13 cellular contexts compared by ENCODE assay signal in genomic region chr3:52234516-52235447, GRCh38. TPM values are rescaled to one million over a fixed set of nuclear protein-coding genes. Genes with fewer than 3 reads are reported as not detected.
DNase-seq lines count a peak whose midpoint lies in the region; ATAC-seq, FAIRE-seq and TF ChIP-seq lines count a peak whose summit lies in the region.
"Had no signal": no experiment of that assay in that cellular context is flagged by ENCODE, and none has a peak within 500 bp of the region (broad histone marks: within the 10 kb centered on the region; RNA-seq: fewer than 3 reads in every experiment).

No MANE protein-coding gene starts in this region.

- DNase-seq in Panc1 (ENCODE audit: low read depth, low spot score): no peak
- no peak for DNase-seq in effector memory CD8-positive, alpha-beta T cell
- DNase-seq in posterior vena cava (ENCODE audit: low spot score): peak; percentile 48
- no peak for DNase-seq in NCI-H2029 (lab: John Stamatoyannopoulos, UW)
- DNase-seq in NK-92 treated with Interleukin-12 subunit alpha and Interleukin-12 subunit beta, amount 100 ng/mL, for 24 hours (lab: John Stamatoyannopoulos, UW): no peak
- DNase-seq in NOMO-1 treated with dmso at 0.1 percent for 144 hours (lab: John Stamatoyannopoulos, UW; ENCODE audit: unreplicated experiment): no peak
- DNase-seq in urothelium cell line (ENCODE audit: low spot score): no peak
- DNase-seq: activated CD4-positive, alpha-beta T cell treated with anti-CD3 and anti-CD28 coated beads, Interleukin-2, amount 50 U/mL, for 48 hours; amniotic stem cell; NCI-H2227 treated with DMSO at 0.1 percent for 48 hours had no signal

- H3K27ac ChIP-seq in DOHH2 (ENCODE audit: low read depth, low read length) (no peak overlapping the region), Panc1 (ENCODE audit: low read length) (no peak overlapping the region)

- no peaks in the 10 kb centered on the region for H3K27me3 ChIP-seq in DOHH2 (ENCODE audit: control insufficient read depth, low read length)
- H3K27me3 ChIP-seq in Panc1 (ENCODE audit: control insufficient read depth, insufficient read depth, low read length): no peaks in the 10 kb centered on the region

- H3K9me3 ChIP-seq in DOHH2 (ENCODE audit: control insufficient read depth, insufficient read depth, low read length) (no peaks in the 10 kb centered on the region), Panc1 (ENCODE audit: control insufficient read depth, insufficient read depth, low read depth, low read length) (no peaks in the 10 kb centered on the region)

- no peaks in the 10 kb centered on the region for H3K27me3 Mint-ChIP-seq in effector memory CD8-positive, alpha-beta T cell

- TF ChIP-seq CTCF in DOHH2 (IDR thresholded peaks at IDR 0.05; ENCODE audit: low read depth, low read length, poor library complexity, severe bottlenecking): peak; percentile 16
- peak; percentile 41 for TF ChIP-seq CTCF in Panc1 (IDR thresholded peaks at IDR 0.05)

- peaks cover 52% of the 10 kb centered on the region for H3K36me3 Mint-ChIP-seq in effector memory CD8-positive, alpha-beta T cell (ENCODE audit: insufficient read depth)

- ATAC-seq in Panc1: no peak
- ATAC-seq in effector memory CD8-positive, alpha-beta T cell (replicated peaks): no peak

- H3K27ac Mint-ChIP-seq in effector memory CD8-positive, alpha-beta T cell: peak overlapping the region; percentile 62 to 93

- intact Hi-C loops in Panc1 (cut with micrococcal nuclease; ENCODE audit: unreplicated experiment) (loop anchor here (10.0 kb wide), 1 partner anchor 100 kb away; no protein-coding TSS in a partner anchor), posterior vena cava (cut with DNase I) (loop anchor here in 1 of 2 donors (5.0 kb wide), 2 partner anchors 53 to 448 kb away; partner anchors contain the start of gene GLYCTK)

- H3K9me2 ChIP-seq in DOHH2 (replicated peaks; ENCODE audit: control insufficient read depth, low read length): no peaks in the 10 kb centered on the region

- H4K20me1 ChIP-seq in DOHH2 (ENCODE audit: control insufficient read depth, insufficient read depth, low read depth, low read length): no peaks in the 10 kb centered on the region; the same call in 1 of the 2 replicates

- no TSS peak for BruUV-seq in Panc1 (replicated peaks; lab: Mats Ljungman, UMichigan)

- FAIRE-seq in urothelium cell line (lab: Jason Lieb, UNC): no peak
- FAIRE-seq: G401.6 had no signal

- H3K4me2 ChIP-seq in DOHH2 (ENCODE audit: low read length): no peak overlapping the region

- CTCF ChIA-PET in Panc1 (lab: Charles Lee): no interaction called here

- H3K79me2 ChIP-seq in DOHH2 (ENCODE audit: control insufficient read depth, low read length): peaks cover 36% of the 10 kb centered on the region

- POLR2A ChIA-PET in Panc1 (lab: Charles Lee): interaction anchor here (0.5 kb wide), 1 partner anchor 753 kb away, joined by 3 read pairs; no protein-coding TSS in a partner anchor

- H3K4me3 ChIP-seq in DOHH2 (ENCODE audit: low read length): no peak overlapping the region
- H3K4me3 ChIP-seq in Panc1 (ENCODE audit: low read depth in 2 of 2, low read length in 2 of 2): no peak overlapping the region

- in situ Hi-C loops in Panc1 (cut with HindIII; ENCODE audit: low pct_unique_long_range_greater_than_20kb, low sequenced_read_pairs): no loop called here

- H3K4me3 Mint-ChIP-seq in effector memory CD8-positive, alpha-beta T cell: peak overlapping the region in 1 of 2 donors; percentile 33

- H3K4me1 ChIP-seq in DOHH2 (ENCODE audit: control insufficient read depth, low read length) (peaks cover 24% of the 10 kb centered on the region), Panc1 (ENCODE audit: control insufficient read depth, insufficient read depth, low read length) (peaks cover 14% of the 10 kb centered on the region)

- H3K36me3 ChIP-seq in DOHH2 (ENCODE audit: control insufficient read depth, low read length) (peaks cover 33% of the 10 kb centered on the region), Panc1 (ENCODE audit: control insufficient read depth, insufficient read depth, low read length) (peaks cover 7% of the 10 kb centered on the region; the same call in 1 of the 2 replicates)

- H3K9me3 Mint-ChIP-seq in effector memory CD8-positive, alpha-beta T cell: no peaks in the 10 kb centered on the region

- peaks cover 59 to 60% of the 10 kb centered on the region in 2 donors for H3K4me1 Mint-ChIP-seq in effector memory CD8-positive, alpha-beta T cell (ENCODE audit: low read depth in 2 of 2)

- no peaks in the 10 kb centered on the region for H3F3A ChIP-seq in DOHH2 (ENCODE audit: control insufficient read depth, insufficient read depth)

RNA-seq across cellular contexts. Expression of gene TWF2, which starts 4.2 kb away (rescaled TPM):
- total RNA-seq in Panc1 (2021; ENCODE audit: unreplicated experiment) (51.9 TPM), posterior vena cava (10 to 100 TPM; 40.0 to 51.0 TPM)
- 105 TPM for polyA plus RNA-seq in Panc1 (2012; ENCODE audit: insufficient read length)

RNA-seq across cellular contexts. Expression of gene TLR9, which starts 9.3 kb away (rescaled TPM):
- not detected for total RNA-seq in Panc1 (2021; ENCODE audit: unreplicated experiment)
- polyA plus RNA-seq in Panc1 (2012; ENCODE audit: insufficient read length): not detected
- total RNA-seq in posterior vena cava: under 1 TPM; 0.46 to 0.52 TPM
- total RNA-seq: dermis microvascular lymphatic vessel endothelial cell had no signal

RNA-seq across cellular contexts. Expression of gene PPM1M, which starts 10.8 kb away (rescaled TPM):
- 9.7 TPM for total RNA-seq in Panc1 (2021; ENCODE audit: unreplicated experiment)
- polyA plus RNA-seq in Panc1 (2012; ENCODE audit: insufficient read length): 10.7 TPM
- total RNA-seq in posterior vena cava: 10 to 100 TPM; 21.1 to 28.8 TPM

RNA-seq across cellular contexts. Expression of gene ALAS1, which starts 36.8 kb away (rescaled TPM):
- total RNA-seq in Panc1 (2021; ENCODE audit: unreplicated experiment) (89.4 TPM), posterior vena cava (10 to 100 TPM; 28.5 to 31.4 TPM)
- 80.4 TPM for polyA plus RNA-seq in Panc1 (2012; ENCODE audit: insufficient read length)

RNA-seq across cellular contexts. Expression of gene WDR82, which starts 43.7 kb away (rescaled TPM):
- total RNA-seq in Panc1 (2021; ENCODE audit: unreplicated experiment) (57.9 TPM), posterior vena cava (10 to 100 TPM; 58.4 to 72.6 TPM)
- polyA plus RNA-seq in Panc1 (2012; ENCODE audit: insufficient read length): 47.0 TPM
